ENCODE assay signal across 1 cellular context in the genomic region with DNA sequence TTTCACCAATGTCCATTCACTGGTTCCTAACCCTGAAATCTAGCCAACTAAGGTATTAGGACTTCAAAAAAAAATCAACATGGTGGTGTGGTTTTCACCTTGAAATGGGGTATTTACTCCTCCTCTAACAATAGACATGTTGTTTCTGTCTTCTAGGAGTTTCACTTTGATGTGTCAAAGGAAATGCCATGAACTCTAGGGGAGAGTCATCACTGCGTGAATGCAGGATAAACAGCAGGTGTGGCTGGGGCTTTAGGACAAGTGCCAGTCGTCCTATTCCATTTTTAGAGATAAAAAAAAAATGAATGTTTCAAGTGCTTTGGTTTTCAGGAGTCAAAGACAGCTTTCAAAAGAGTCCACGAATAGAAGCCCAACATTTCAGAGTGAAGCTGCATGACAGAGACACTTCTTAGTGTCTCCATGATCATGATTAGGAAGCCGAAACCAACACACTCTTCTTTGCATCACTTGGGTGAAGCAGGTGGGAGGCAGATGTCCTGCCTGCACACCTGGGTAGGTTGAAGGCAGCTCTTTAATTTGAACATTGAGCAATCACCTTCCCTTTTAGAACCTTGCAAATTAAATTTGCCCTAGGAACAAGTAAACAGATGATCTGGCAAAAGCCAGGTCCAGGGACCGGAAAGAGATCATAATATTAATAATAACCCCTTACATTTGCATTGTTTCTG.
TF ChIP-seq lines count a peak whose summit lies in the region.

No MANE protein-coding gene starts in this region.

TF ChIP-seq in GM12878, 131 proteins besides CTCF, POLR2A, EP300 and RAD21 (continued from another document):
- TF ChIP-seq NKRF (conservative IDR thresholded peaks at IDR 0.05) = no peak
- peak; percentile 89 for TF ChIP-seq CBX5 (IDR thresholded peaks at IDR 0.05; ENCODE audit: low read depth)
- TF ChIP-seq SMAD5 (IDR thresholded peaks at IDR 0.05; ENCODE audit: low read depth) = no peak
- TF ChIP-seq, protein P1, sequence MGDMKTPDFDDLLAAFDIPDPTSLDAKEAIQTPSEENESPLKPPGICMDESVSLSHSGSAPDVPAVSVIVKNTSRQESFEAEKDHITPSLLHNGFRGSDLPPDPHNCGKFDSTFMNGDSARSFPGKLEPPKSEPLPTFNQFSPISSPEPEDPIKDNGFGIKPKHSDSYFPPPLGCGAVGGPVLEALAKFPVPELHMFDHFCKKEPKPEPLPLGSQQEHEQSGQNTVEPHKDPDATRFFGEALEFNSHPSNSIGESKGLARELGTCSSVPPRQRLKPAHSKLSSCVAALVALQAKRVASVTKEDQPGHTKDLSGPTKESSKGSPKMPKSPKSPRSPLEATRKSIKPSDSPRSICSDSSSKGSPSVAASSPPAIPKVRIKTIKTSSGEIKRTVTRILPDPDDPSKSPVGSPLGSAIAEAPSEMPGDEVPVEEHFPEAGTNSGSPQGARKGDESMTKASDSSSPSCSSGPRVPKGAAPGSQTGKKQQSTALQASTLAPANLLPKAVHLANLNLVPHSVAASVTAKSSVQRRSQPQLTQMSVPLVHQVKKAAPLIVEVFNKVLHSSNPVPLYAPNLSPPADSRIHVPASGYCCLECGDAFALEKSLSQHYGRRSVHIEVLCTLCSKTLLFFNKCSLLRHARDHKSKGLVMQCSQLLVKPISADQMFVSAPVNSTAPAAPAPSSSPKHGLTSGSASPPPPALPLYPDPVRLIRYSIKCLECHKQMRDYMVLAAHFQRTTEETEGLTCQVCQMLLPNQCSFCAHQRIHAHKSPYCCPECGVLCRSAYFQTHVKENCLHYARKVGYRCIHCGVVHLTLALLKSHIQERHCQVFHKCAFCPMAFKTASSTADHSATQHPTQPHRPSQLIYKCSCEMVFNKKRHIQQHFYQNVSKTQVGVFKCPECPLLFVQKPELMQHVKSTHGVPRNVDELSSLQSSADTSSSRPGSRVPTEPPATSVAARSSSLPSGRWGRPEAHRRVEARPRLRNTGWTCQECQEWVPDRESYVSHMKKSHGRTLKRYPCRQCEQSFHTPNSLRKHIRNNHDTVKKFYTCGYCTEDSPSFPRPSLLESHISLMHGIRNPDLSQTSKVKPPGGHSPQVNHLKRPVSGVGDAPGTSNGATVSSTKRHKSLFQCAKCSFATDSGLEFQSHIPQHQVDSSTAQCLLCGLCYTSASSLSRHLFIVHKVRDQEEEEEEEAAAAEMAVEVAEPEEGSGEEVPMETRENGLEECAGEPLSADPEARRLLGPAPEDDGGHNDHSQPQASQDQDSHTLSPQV (IDR thresholded peaks at IDR 0.05) = no peak
- peak; percentile 35; the same call in 1 of the 2 replicates for TF ChIP-seq CREB1 (IDR thresholded peaks at IDR 0.05; ENCODE audit: low read depth)
- TF ChIP-seq ETV6 (conservative IDR thresholded peaks at IDR 0.05 in 1 of 2, IDR thresholded peaks at IDR 0.05 in 1 of 2; ENCODE audit: borderline replicate concordance in 1 of 2, low read depth in 1 of 2) = peak in 1 of 2 experiments; percentile 69; a peak in 1 of 4 replicates
- TF ChIP-seq DPF2 (IDR thresholded peaks at IDR 0.05) = peak; percentile 69; the same call in 1 of the 2 replicates
- TF ChIP-seq MTA3 (IDR thresholded peaks at IDR 0.05; ENCODE audit: borderline replicate concordance, low read length) = peak; percentile 87; the same call in 1 of the 2 replicates
- peak; percentile 89 for TF ChIP-seq IKZF1 (conservative IDR thresholded peaks at IDR 0.05)
- TF ChIP-seq YBX1 (IDR thresholded peaks at IDR 0.05) = no peak
- TF ChIP-seq IRF4 (IDR thresholded peaks at IDR 0.05; ENCODE audit: low read depth, low read length) = 0 out of 2 replicates have a peak, but pooled peaks have one; percentile 59
- TF ChIP-seq GATAD2B (conservative IDR thresholded peaks at IDR 0.05; ENCODE audit: low read depth) = 0 out of 2 replicates have a peak, but pooled peaks have one; percentile 37
- TF ChIP-seq PML (IDR thresholded peaks at IDR 0.05; ENCODE audit: low read length) = no peak
- TF ChIP-seq NFXL1 (IDR thresholded peaks at IDR 0.05; ENCODE audit: borderline replicate concordance) = no peak
- 0 out of 3 replicates have a peak, but pooled peaks have one; percentile 27 for TF ChIP-seq POU2F2 (IDR thresholded peaks at IDR 0.05; ENCODE audit: borderline replicate concordance, low read depth, low read length)
- TF ChIP-seq, protein P2, sequence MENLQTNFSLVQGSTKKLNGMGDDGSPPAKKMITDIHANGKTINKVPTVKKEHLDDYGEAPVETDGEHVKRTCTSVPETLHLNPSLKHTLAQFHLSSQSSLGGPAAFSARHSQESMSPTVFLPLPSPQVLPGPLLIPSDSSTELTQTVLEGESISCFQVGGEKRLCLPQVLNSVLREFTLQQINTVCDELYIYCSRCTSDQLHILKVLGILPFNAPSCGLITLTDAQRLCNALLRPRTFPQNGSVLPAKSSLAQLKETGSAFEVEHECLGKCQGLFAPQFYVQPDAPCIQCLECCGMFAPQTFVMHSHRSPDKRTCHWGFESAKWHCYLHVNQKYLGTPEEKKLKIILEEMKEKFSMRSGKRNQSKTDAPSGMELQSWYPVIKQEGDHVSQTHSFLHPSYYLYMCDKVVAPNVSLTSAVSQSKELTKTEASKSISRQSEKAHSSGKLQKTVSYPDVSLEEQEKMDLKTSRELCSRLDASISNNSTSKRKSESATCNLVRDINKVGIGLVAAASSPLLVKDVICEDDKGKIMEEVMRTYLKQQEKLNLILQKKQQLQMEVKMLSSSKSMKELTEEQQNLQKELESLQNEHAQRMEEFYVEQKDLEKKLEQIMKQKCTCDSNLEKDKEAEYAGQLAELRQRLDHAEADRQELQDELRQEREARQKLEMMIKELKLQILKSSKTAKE (IDR thresholded peaks at IDR 0.05; ENCODE audit: low read depth, poor library complexity, severe bottlenecking) = peak; percentile 72
- TF ChIP-seq PAX5 (IDR thresholded peaks at IDR 0.05; ENCODE audit: borderline replicate concordance, low read depth, low read length) = 0 out of 2 replicates have a peak, but pooled peaks have one; percentile 65
- TF ChIP-seq E2F4 (IDR thresholded peaks at IDR 0.05; ENCODE audit: low read depth, low read length) = no peak
- TF ChIP-seq ZNF687 (IDR thresholded peaks at IDR 0.05) = 0 out of 2 replicates have a peak, but pooled peaks have one; percentile 24
- peak; percentile 72 for TF ChIP-seq ZNF384 (IDR thresholded peaks at IDR 0.05; ENCODE audit: borderline replicate concordance, low read depth, low read length)
- 0 out of 2 replicates have a peak, but pooled peaks have one; percentile 29 for TF ChIP-seq GABPA (IDR thresholded peaks at IDR 0.05; ENCODE audit: low read depth)
- peak; percentile 80 for TF ChIP-seq JUNB (IDR thresholded peaks at IDR 0.05)
- peak; percentile 66; the same call in 1 of the 2 replicates for TF ChIP-seq CHD2 (IDR thresholded peaks at IDR 0.05; ENCODE audit: borderline replicate concordance, low read depth, low read length)
- TF ChIP-seq BRCA1 (IDR thresholded peaks at IDR 0.05; ENCODE audit: low read depth, low read length) = no peak
- no peak for TF ChIP-seq SRF (IDR thresholded peaks at IDR 0.05; ENCODE audit: low read depth in 2 of 2, low read length in 2 of 2)
- no peak for TF ChIP-seq HDGF (IDR thresholded peaks at IDR 0.05)
- TF ChIP-seq ZNF24 (IDR thresholded peaks at IDR 0.05) = 0 out of 2 replicates have a peak, but pooled peaks have one; percentile 41
- no peak for TF ChIP-seq HCFC1 (IDR thresholded peaks at IDR 0.05; ENCODE audit: low read length)
- 0 out of 2 replicates have a peak, but pooled peaks have one; percentile 17 for TF ChIP-seq RAD51 (IDR thresholded peaks at IDR 0.05)
- no peak for TF ChIP-seq SIX5 (IDR thresholded peaks at IDR 0.05; ENCODE audit: low read depth, low read length, severe bottlenecking)
- no peak for TF ChIP-seq WRNIP1 (IDR thresholded peaks at IDR 0.05; ENCODE audit: borderline replicate concordance, low read depth, low read length)
- TF ChIP-seq, protein P3, sequence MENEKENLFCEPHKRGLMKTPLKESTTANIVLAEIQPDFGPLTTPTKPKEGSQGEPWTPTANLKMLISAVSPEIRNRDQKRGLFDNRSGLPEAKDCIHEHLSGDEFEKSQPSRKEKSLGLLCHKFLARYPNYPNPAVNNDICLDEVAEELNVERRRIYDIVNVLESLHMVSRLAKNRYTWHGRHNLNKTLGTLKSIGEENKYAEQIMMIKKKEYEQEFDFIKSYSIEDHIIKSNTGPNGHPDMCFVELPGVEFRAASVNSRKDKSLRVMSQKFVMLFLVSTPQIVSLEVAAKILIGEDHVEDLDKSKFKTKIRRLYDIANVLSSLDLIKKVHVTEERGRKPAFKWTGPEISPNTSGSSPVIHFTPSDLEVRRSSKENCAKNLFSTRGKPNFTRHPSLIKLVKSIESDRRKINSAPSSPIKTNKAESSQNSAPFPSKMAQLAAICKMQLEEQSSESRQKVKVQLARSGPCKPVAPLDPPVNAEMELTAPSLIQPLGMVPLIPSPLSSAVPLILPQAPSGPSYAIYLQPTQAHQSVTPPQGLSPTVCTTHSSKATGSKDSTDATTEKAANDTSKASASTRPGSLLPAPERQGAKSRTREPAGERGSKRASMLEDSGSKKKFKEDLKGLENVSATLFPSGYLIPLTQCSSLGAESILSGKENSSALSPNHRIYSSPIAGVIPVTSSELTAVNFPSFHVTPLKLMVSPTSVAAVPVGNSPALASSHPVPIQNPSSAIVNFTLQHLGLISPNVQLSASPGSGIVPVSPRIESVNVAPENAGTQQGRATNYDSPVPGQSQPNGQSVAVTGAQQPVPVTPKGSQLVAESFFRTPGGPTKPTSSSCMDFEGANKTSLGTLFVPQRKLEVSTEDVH (IDR thresholded peaks at IDR 0.05; ENCODE audit: low read depth, partially characterized antibody) = no peak
- TF ChIP-seq ZNF274 (IDR thresholded peaks at IDR 0.05; ENCODE audit: insufficient read depth, insufficient read length) = no peak
- TF ChIP-seq TBL1XR1 (IDR thresholded peaks at IDR 0.05; ENCODE audit: low read depth, low read length) = peak; percentile 74
- no peak for TF ChIP-seq CBFB (IDR thresholded peaks at IDR 0.05; ENCODE audit: low read depth)
